ENCODE assay signal across 8 cellular contexts in genomic region chr12:7108042-7108927, GRCh38. TPM values are rescaled to one million over a fixed set of nuclear protein-coding genes. Genes with fewer than 3 reads are reported as not detected.
A peak's percentile ranks its signal among the peaks of the same experiment; 100 is the strongest.
DNase-seq lines count a peak whose midpoint lies in the region; ATAC-seq and TF ChIP-seq lines count a peak whose summit lies in the region.

No MANE protein-coding gene starts in this region.

- TF ChIP-seq CTCF in Calu3 (IDR thresholded peaks at IDR 0.05; ENCODE audit: unreplicated experiment): no peak
- TF ChIP-seq CTCF in heart left ventricle (IDR thresholded peaks at IDR 0.05): no peak

- intact Hi-C loops in Calu3 (cut with micrococcal nuclease; ENCODE audit: unreplicated experiment): no loop called here
- intact Hi-C loops in heart left ventricle (cut with DNase I): loop anchor here in 8 of 10 donors (2.0 to 10.0 kb wide), 6 partner anchors 15 to 166 kb away; partner anchors contain the start of genes C1S (in 6 of the 8), C12orf57 (in 2 of the 8), RNU7-1 (in 2 of the 8) and C1R (in 1 of the 8)

- H3K27ac ChIP-seq in SK-N-MC (no peak overlapping the region), heart left ventricle (peak overlapping the region; percentile 75 to 94 (median 91))

- H3K36me3 ChIP-seq in SK-N-MC (ENCODE audit: insufficient read depth, low read length): no peaks in the 10 kb centered on the region
- peaks cover 0 to 14% (median 0%) of the 10 kb centered on the region in 9 donors for H3K36me3 ChIP-seq in heart left ventricle
- no peaks in the 10 kb centered on the region for H3K36me3 ChIP-seq in MG63

- peaks cover 17% of the 10 kb centered on the region for H3K4me1 Mint-ChIP-seq in Calu3 (ENCODE audit: low read depth, unreplicated experiment)
- peaks cover 45% of the 10 kb centered on the region for H3K4me1 Mint-ChIP-seq in activated naive CD4-positive, alpha-beta T cell treated with anti-CD3 and anti-CD28 coated beads, Interleukin-2, amount 50 U/mL, for 24 hours

- BruUV-seq in Calu3 (replicated peaks; lab: Mats Ljungman, UMichigan): no TSS peak

- 18 to 30% (median 19%) methylated on average over 28 to 33 of the region's 33 CpGs for WGBS in heart left ventricle, 4 donors

- CTCF ChIA-PET in Calu3 (lab: Charles Lee): interaction anchor here (0.9 to 3.3 kb wide), 6 partner anchors 13 to 163 kb away, joined by 3 to 26 read pairs (median 5); partner anchors contain the start of genes C12orf57, C1S, CLSTN3 and RNU7-1

- H3K27me3 Mint-ChIP-seq in Calu3 (ENCODE audit: unreplicated experiment): no peaks in the 10 kb centered on the region
- H3K27me3 Mint-ChIP-seq in activated naive CD4-positive, alpha-beta T cell treated with anti-CD3 and anti-CD28 coated beads, Interleukin-2, amount 50 U/mL, for 24 hours: no peaks in the 10 kb centered on the region

- ATAC-seq in GM19452 (IDR thresholded peaks at IDR 0.05; ENCODE audit: unreplicated experiment) (peak; percentile 96), HG03571 (IDR thresholded peaks at IDR 0.05; ENCODE audit: unreplicated experiment) (peak; percentile 90), heart left ventricle (peak; percentile 84 to 91 (median 89))

- peaks cover 29% of the 10 kb centered on the region for H3K36me3 Mint-ChIP-seq in Calu3 (ENCODE audit: insufficient read depth, unreplicated experiment)
- H3K36me3 Mint-ChIP-seq in activated naive CD4-positive, alpha-beta T cell treated with anti-CD3 and anti-CD28 coated beads, Interleukin-2, amount 50 U/mL, for 24 hours: peaks cover 14% of the 10 kb centered on the region

- no peaks in the 10 kb centered on the region for H3K27me3 ChIP-seq in heart left ventricle
- no peaks in the 10 kb centered on the region for H3K27me3 ChIP-seq in MG63

- peak overlapping the region; percentile 94 for H3K4me3 Mint-ChIP-seq in Calu3 (ENCODE audit: low read depth, unreplicated experiment)
- H3K4me3 Mint-ChIP-seq in activated naive CD4-positive, alpha-beta T cell treated with anti-CD3 and anti-CD28 coated beads, Interleukin-2, amount 50 U/mL, for 24 hours: peak overlapping the region; percentile 90

- peaks cover 6% of the 10 kb centered on the region; the same call in 1 of the 2 replicates for H3K9me3 ChIP-seq in SK-N-MC (ENCODE audit: low read depth, low read length)
- H3K9me3 ChIP-seq in heart left ventricle: peaks cover 0 to 12% (median 5%) of the 10 kb centered on the region in 12 donors
- H3K9me3 ChIP-seq in MG63: peaks cover 6% of the 10 kb centered on the region; the same call in 1 of the 2 replicates

- peaks cover 0 to 35% (median 10%) of the 10 kb centered on the region in 12 donors for H3K4me1 ChIP-seq in heart left ventricle

- H3K9me3 Mint-ChIP-seq in Calu3 (ENCODE audit: low read depth, unreplicated experiment): peaks cover 8% of the 10 kb centered on the region
- peaks cover 10% of the 10 kb centered on the region for H3K9me3 Mint-ChIP-seq in activated naive CD4-positive, alpha-beta T cell treated with anti-CD3 and anti-CD28 coated beads, Interleukin-2, amount 50 U/mL, for 24 hours

- DNase-seq in Calu3: peak; percentile 82
- no peak for DNase-seq in SK-N-MC (ENCODE audit: low read depth, low spot score)
- peak; percentile 63 to 88 (median 82) for DNase-seq in heart left ventricle
- DNase-seq in renal cortical epithelial cell (ENCODE audit: low read depth): peak; percentile 54
- DNase-seq in MG63: no peak

- peak in 1 of 2 donors; percentile 43 for TF ChIP-seq POLR2A in heart left ventricle (IDR thresholded peaks at IDR 0.05)

- H3K4me3 ChIP-seq in SK-N-MC: peak overlapping the region; percentile 44; the same call in 1 of the 2 replicates
- H3K4me3 ChIP-seq in heart left ventricle: peak overlapping the region; percentile 31 to 76 (median 60)
- H3K4me3 ChIP-seq in MG63: no peak overlapping the region

- peak overlapping the region; percentile 45 for H3K9ac ChIP-seq in SK-N-MC (ENCODE audit: insufficient read length)

- H3K27ac Mint-ChIP-seq in Calu3 (ENCODE audit: unreplicated experiment): peak overlapping the region; percentile 59
- H3K27ac Mint-ChIP-seq in activated naive CD4-positive, alpha-beta T cell treated with anti-CD3 and anti-CD28 coated beads, Interleukin-2, amount 50 U/mL, for 24 hours: peak overlapping the region; percentile 91

RNA-seq across cellular contexts. Expression of gene C1RL, which starts 0.7 kb away (rescaled TPM):
- total RNA-seq in Calu3 (2022) (43.2 and 43.4 TPM in 2 replicates), heart left ventricle (10 to 100 TPM in 3 of 9 donors, 1 to 10 TPM in 6; 5.4 to 27.1 (median 7.9) TPM), renal cortical epithelial cell (31.4 and 68.7 TPM in 2 replicates)
- 1 to 10 TPM; 7.9 to 9.8 TPM for polyA plus RNA-seq in heart left ventricle
- total RNA-seq in MG63 (2014; rRNA removed; shearing (Covaris generic); ENCODE audit: low replicate concordance): 0.32 and 3.7 TPM in 2 replicates

RNA-seq across cellular contexts. Expression of gene C1R, which starts 16.0 kb away (rescaled TPM):
- 7.6 and 7.9 TPM in 2 replicates for total RNA-seq in Calu3 (2022)
- total RNA-seq in heart left ventricle: 100 to 1,000 TPM in 5 of 9 donors, 10 to 100 TPM in 4; 42.6 to 343 (median 107) TPM
- 10 to 100 TPM; 49.1 to 98.5 TPM for polyA plus RNA-seq in heart left ventricle
- total RNA-seq in renal cortical epithelial cell: 4.2 and 82.9 TPM in 2 replicates
- total RNA-seq in MG63 (2014; rRNA removed; shearing (Covaris generic); ENCODE audit: low replicate concordance): 45.9 and 50.9 TPM in 2 replicates

RNA-seq across cellular contexts. Expression of gene RBP5, which starts 20.4 kb away (rescaled TPM):
- total RNA-seq in Calu3 (2022) (0.81 and 2.3 TPM in 2 replicates), heart left ventricle (1 to 10 TPM in 1 of 9 donors, under 1 TPM in 1, not detected in 7; 0.86 to 2.1 TPM), renal cortical epithelial cell (1.1 TPM in 1 of 2 replicates, not detected in the other)
- under 1 TPM; 0.34 to 0.94 TPM for polyA plus RNA-seq in heart left ventricle
- not detected in 2 replicates for total RNA-seq in MG63 (2014; rRNA removed; shearing (Covaris generic); ENCODE audit: low replicate concordance)

RNA-seq across cellular contexts. Expression of gene CLSTN3, which starts 21.9 kb away (rescaled TPM):
- total RNA-seq in Calu3 (2022): 37.5 and 48.1 TPM in 2 replicates
- 10 to 100 TPM in 2 of 9 donors, 1 to 10 TPM in 7; 3.3 to 18.7 (median 4.1) TPM for total RNA-seq in heart left ventricle
- 1 to 10 TPM; 3.1 to 4.2 TPM for polyA plus RNA-seq in heart left ventricle
- 34.6 and 106 TPM in 2 replicates for total RNA-seq in renal cortical epithelial cell
- total RNA-seq in MG63 (2014; rRNA removed; shearing (Covaris generic); ENCODE audit: low replicate concordance): not detected in 2 replicates

RNA-seq across cellular contexts. Expression of gene C1S, which starts 47.8 kb away (rescaled TPM):
- total RNA-seq in Calu3 (2022) (7.1 and 9.7 TPM in 2 replicates), heart left ventricle (100 to 1,000 TPM in 2 of 9 donors, 10 to 100 TPM in 7; 31.9 to 247 (median 74.2) TPM), renal cortical epithelial cell (5.2 and 72.6 TPM in 2 replicates)
- polyA plus RNA-seq in heart left ventricle: 10 to 100 TPM; 30.1 to 36.4 TPM
- total RNA-seq in MG63 (2014; rRNA removed; shearing (Covaris generic); ENCODE audit: low replicate concordance): 21.2 and 32.6 TPM in 2 replicates

Comparison
In these comparisons a context has a peak if more than half of its experiments do, and no peak if none do; other contexts are left out.
1. DNase-seq: peak in Calu3 (single experiment), heart left ventricle (5 of 5) and renal cortical epithelial cell (single experiment); none in SK-N-MC (single experiment) and MG63 (single experiment).
2. Peak in every context shown above with its lines, with median percentiles within 50 percentile points of each other: ATAC-seq.